9 cellular contexts compared by ENCODE assay signal in genomic region chr6:130366011-130366963, GRCh38. TPM values are rescaled to one million over a fixed set of nuclear protein-coding genes. Genes with fewer than 3 reads are reported as not detected.
DNase-seq lines count a peak whose midpoint lies in the region; ATAC-seq and TF ChIP-seq lines count a peak whose summit lies in the region.
"Had no signal": no experiment of that assay in that cellular context is flagged by ENCODE, and none has a peak within 500 bp of the region (broad histone marks: within the 10 kb centered on the region; RNA-seq: fewer than 3 reads in every experiment).

Gene TMEM200A, plus strand, starts transcription at chr6:130366017. Its CDS starts 74,406 bp downstream, at chr6:130440423.

- TF ChIP-seq CTCF in VCaP (conservative IDR thresholded peaks at IDR 0.05) (no peak; the same call in 1 of the 2 replicates), left lung (IDR thresholded peaks at IDR 0.05) (no peak)

- peaks cover 0 to 60% of the 10 kb centered on the region in 2 donors for H3K27me3 ChIP-seq in left lung

- H3K4me1 ChIP-seq in ES-I3 (ENCODE audit: insufficient read depth, low read length) (peaks cover 5% of the 10 kb centered on the region), left lung (peaks cover 0 to 16% of the 10 kb centered on the region in 2 donors)

- ATAC-seq in HG02759 (IDR thresholded peaks at IDR 0.05; ENCODE audit: unreplicated experiment) (peak; percentile 32), left lung (peak; percentile 59), HG02938 (IDR thresholded peaks at IDR 0.05; ENCODE audit: unreplicated experiment) (no peak)

- peak within 1 kb of the TSS; percentile 46 to 50 for H3K4me3 ChIP-seq in left lung

- H3K27ac ChIP-seq in VCaP (peak within 1 kb of the TSS; percentile 7; the same call in 1 of the 2 replicates), left lung (peak within 1 kb of the TSS; percentile 72 to 77)

- H3K9ac ChIP-seq in ES-I3 (ENCODE audit: low read depth, low read length), result peak within 1 kb of the TSS; percentile 93

- intact Hi-C loops in left lung (cut with DNase I), result no loop called here

- DNase-seq in cortex of kidney (lab: John Stamatoyannopoulos, UW) (peak; percentile 10), left lung (peak; percentile 40 to 79), NCI-H1436 (lab: John Stamatoyannopoulos, UW) (no peak)
- peak; percentile 44 for DNase-seq in stimulated activated CD4-positive, alpha-beta T cell treated with anti-CD3 and anti-CD28 coated beads, Interleukin-4, amount 100 ng/mL, for 1 hour

- H3K9me3 ChIP-seq in ES-I3 (ENCODE audit: control insufficient read depth, insufficient read depth, low read length), result no peaks in the 10 kb centered on the region
- no peaks in the 10 kb centered on the region for H3K9me3 ChIP-seq in left lung

- H3K36me3 ChIP-seq in ES-I3 (ENCODE audit: insufficient read depth, low read length) (no peaks in the 10 kb centered on the region), left lung (no peaks in the 10 kb centered on the region)

RNA-seq across cellular contexts. Expression of gene TMEM200A, which starts in this region (rescaled TPM):
- 10 to 100 TPM in 1 of 2 donors, 1 to 10 TPM in 1; 7.6 to 12.6 TPM for total RNA-seq in left lung
- total RNA-seq: NCI-H460 had no signal
